10 cellular contexts compared by ENCODE assay signal in the genomic region with DNA sequence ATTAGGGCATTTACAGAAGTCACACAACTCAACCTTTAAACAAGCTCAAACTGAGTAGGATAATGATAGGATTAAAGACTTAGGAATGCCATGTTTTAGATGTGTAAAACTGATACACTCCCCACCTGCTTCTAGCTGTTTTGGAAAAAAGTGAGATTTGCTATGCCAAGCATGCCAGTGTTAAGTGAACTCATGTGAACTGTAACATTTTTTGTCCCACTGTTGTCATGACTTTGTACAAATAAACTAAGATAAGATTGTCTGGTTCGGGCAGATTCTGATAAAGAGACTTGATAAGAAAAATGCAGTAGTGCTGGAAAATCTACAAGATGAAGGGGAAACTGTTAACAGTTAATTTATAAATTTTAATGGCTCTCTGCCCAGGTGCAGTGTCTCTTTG.
DNase-seq lines count a peak whose midpoint lies in the region; ATAC-seq, FAIRE-seq and TF ChIP-seq lines count a peak whose summit lies in the region.
"Had no signal": no experiment of that assay in that cellular context is flagged by ENCODE, and none has a peak within 500 bp of the region (broad histone marks: within the 10 kb centered on the region; RNA-seq: fewer than 3 reads in every experiment).

No MANE protein-coding gene starts in this region.

- dilution Hi-C loops in endothelial cell of umbilical vein (cut with MboI; ENCODE audit: extremely low pct_ligation_motif_present, low sequenced_read_pairs) = no loop called here

- H3K36me3 ChIP-seq in DND-41 (ENCODE audit: insufficient read depth, low read length) (no peaks in the 10 kb centered on the region), endothelial cell of umbilical vein (ENCODE audit: control insufficient read depth in 2 of 2, extremely low read depth in 1 of 2, insufficient read depth in 2 of 2, low read length in 2 of 2) (no peaks in the 10 kb centered on the region), ovary (no peaks in the 10 kb centered on the region)

- no peaks in the 10 kb centered on the region for H3K9me1 ChIP-seq in endothelial cell of umbilical vein (replicated peaks; ENCODE audit: control insufficient read depth, extremely low read depth, insufficient read depth, low read length)

- ATAC-seq in DND-41 (ENCODE audit: insufficient read depth, low read depth) = no peak
- ATAC-seq in HG03139 (IDR thresholded peaks at IDR 0.05; ENCODE audit: unreplicated experiment) = no peak
- ATAC-seq in HG03469 (IDR thresholded peaks at IDR 0.05; ENCODE audit: unreplicated experiment) = no peak
- ATAC-seq in activated T-cell treated with anti-CD3 and anti-CD28 coated beads, Interleukin-2, amount 50 U/mL, for 4 hours = no peak

- DNase-seq in DND-41 = no peak
- peak; percentile 88 for DNase-seq in M059J (ENCODE audit: low read depth)
- DNase-seq in endothelial cell of umbilical vein (ENCODE audit: low read depth, low spot score) = peak; percentile 95
- DNase-seq in progenitor cell of endocrine pancreas (ENCODE audit: low spot score, unreplicated experiment) = no peak
- DNase-seq in ovary = no peak
- DNase-seq in activated T-cell treated with anti-CD3 and anti-CD28 coated beads, Interleukin-2, amount 50 U/mL, for 4 hours = no peak
- DNase-seq: activated T-cell treated with anti-CD3 and anti-CD28 coated beads, Interleukin-2, amount 50 U/mL, for 48 hours; stimulated activated CD4-positive, alpha-beta T cell treated with anti-CD3 and anti-CD28 coated beads, Interleukin-4, amount 100 ng/mL, for 4 hours had no signal

- H4K20me1 ChIP-seq in DND-41 (ENCODE audit: insufficient read depth, low read length) = no peaks in the 10 kb centered on the region
- no peaks in the 10 kb centered on the region for H4K20me1 ChIP-seq in endothelial cell of umbilical vein (replicated peaks; ENCODE audit: control insufficient read depth, extremely low read depth, insufficient read depth, low read length)

- H3K79me2 ChIP-seq in DND-41 (ENCODE audit: insufficient read depth, low read length) = no peaks in the 10 kb centered on the region
- H3K79me2 ChIP-seq in endothelial cell of umbilical vein (ENCODE audit: control insufficient read depth, insufficient read depth, low read length) = no peaks in the 10 kb centered on the region

- H3K4me3 ChIP-seq in DND-41 (ENCODE audit: low read depth in 1 of 2, low read length in 2 of 2) (no peak overlapping the region), endothelial cell of umbilical vein (replicated peaks in 1 of 3; ENCODE audit: insufficient read depth in 1 of 3, low read depth in 1 of 3, low read length in 3 of 3) (no peak overlapping the region), ovary (no peak overlapping the region)

- BruUV-seq in endothelial cell of umbilical vein (replicated peaks; lab: Mats Ljungman, UMichigan) = no TSS peak

- no peaks in the 10 kb centered on the region for H3K27me3 ChIP-seq in DND-41 (ENCODE audit: insufficient read depth, low read length, poor library complexity)
- H3K27me3 ChIP-seq in endothelial cell of umbilical vein (ENCODE audit: control insufficient read depth in 2 of 2, insufficient read depth in 2 of 2, low read length in 2 of 2) = no peaks in the 10 kb centered on the region
- H3K27me3 ChIP-seq in ovary = no peaks in the 10 kb centered on the region

- H3K27ac ChIP-seq in DND-41 (ENCODE audit: low read length) (peak overlapping the region; percentile 39; the same call in 1 of the 2 replicates), endothelial cell of umbilical vein (ENCODE audit: insufficient read depth, low read depth, low read length) (peak overlapping the region; percentile 78), ovary (peak overlapping the region in 1 of 2 donors; percentile 15)

- H3K36me3 Mint-ChIP-seq in progenitor cell of endocrine pancreas (ENCODE audit: insufficient read depth) = no peaks in the 10 kb centered on the region
- H3K36me3 Mint-ChIP-seq in activated T-cell treated with anti-CD3 and anti-CD28 coated beads, Interleukin-2, amount 50 U/mL, for 4 hours (ENCODE audit: insufficient read depth) = peaks cover 2% of the 10 kb centered on the region

- no peak overlapping the region for H3K4me3 Mint-ChIP-seq in progenitor cell of endocrine pancreas (ENCODE audit: low read depth)
- no peak overlapping the region for H3K4me3 Mint-ChIP-seq in activated T-cell treated with anti-CD3 and anti-CD28 coated beads, Interleukin-2, amount 50 U/mL, for 4 hours

- no peak for TF ChIP-seq EP300 in ovary (IDR thresholded peaks at IDR 0.05)

- H2AFZ ChIP-seq in DND-41 (ENCODE audit: low read depth, low read length) = no peak overlapping the region
- H2AFZ ChIP-seq in endothelial cell of umbilical vein (ENCODE audit: low read depth, low read length) = no peak overlapping the region

- peak overlapping the region; percentile 63; the same call in 1 of the 2 replicates for H3K4me2 ChIP-seq in DND-41 (ENCODE audit: insufficient read depth, low read length)
- H3K4me2 ChIP-seq in endothelial cell of umbilical vein (ENCODE audit: insufficient read depth, low read length) = peak overlapping the region; percentile 74

- peak; percentile 65 for FAIRE-seq in endothelial cell of umbilical vein (lab: Jason Lieb, UNC)

- TF ChIP-seq POLR2A in endothelial cell of umbilical vein (IDR thresholded peaks at IDR 0.05; ENCODE audit: low read depth, low read length) (no peak), ovary (IDR thresholded peaks at IDR 0.05) (no peak)

- H3K9me3 ChIP-seq in DND-41 (ENCODE audit: insufficient read depth, low read length, severe bottlenecking) = no peaks in the 10 kb centered on the region
- no peaks in the 10 kb centered on the region for H3K9me3 ChIP-seq in endothelial cell of umbilical vein (replicated peaks; ENCODE audit: control insufficient read depth, insufficient read depth, low read length)
- no peaks in the 10 kb centered on the region for H3K9me3 ChIP-seq in ovary

- CTCF ChIA-PET in endothelial cell of umbilical vein (lab: Charles Lee) = interaction anchor here (0.9 to 3.6 kb wide), 12 partner anchors 9 to 97 kb away, joined by 3 to 25 read pairs (median 6); a partner anchor contains a TSS

- no peak overlapping the region for H3K9ac ChIP-seq in DND-41 (ENCODE audit: low read depth, low read length)
- peak overlapping the region; percentile 70 for H3K9ac ChIP-seq in endothelial cell of umbilical vein (replicated peaks; ENCODE audit: extremely low read depth, insufficient read depth, low read length)

- no peak for TF ChIP-seq CTCF in DND-41 (IDR thresholded peaks at IDR 0.05; ENCODE audit: borderline replicate concordance, extremely low read depth, low read length, poor library complexity, severe bottlenecking)
- no peak for TF ChIP-seq CTCF in endothelial cell of umbilical vein (IDR thresholded peaks at IDR 0.05; ENCODE audit: extremely low read depth in 1 of 2, insufficient read depth in 1 of 2, low read depth in 1 of 2, low read length in 2 of 2)
- no peak for TF ChIP-seq CTCF in progenitor cell of endocrine pancreas (IDR thresholded peaks at IDR 0.05; ENCODE audit: unreplicated experiment)
- no peak for TF ChIP-seq CTCF in ovary (IDR thresholded peaks at IDR 0.05)

- POLR2A ChIA-PET in endothelial cell of umbilical vein (lab: Charles Lee) = interaction anchor here (0.6 to 1.8 kb wide), 5 partner anchors 33 to 75 kb away, joined by 3 to 14 read pairs (median 4); no protein-coding TSS in a partner anchor

- H3K27ac Mint-ChIP-seq in progenitor cell of endocrine pancreas = peak overlapping the region; percentile 26

- no peaks in the 10 kb centered on the region for H3K27me3 Mint-ChIP-seq in progenitor cell of endocrine pancreas
- H3K27me3 Mint-ChIP-seq in activated T-cell treated with anti-CD3 and anti-CD28 coated beads, Interleukin-2, amount 50 U/mL, for 4 hours (ENCODE audit: low read depth) = no peaks in the 10 kb centered on the region

- H3K9me3 Mint-ChIP-seq in progenitor cell of endocrine pancreas (ENCODE audit: low read depth) = no peaks in the 10 kb centered on the region
- no peaks in the 10 kb centered on the region for H3K9me3 Mint-ChIP-seq in activated T-cell treated with anti-CD3 and anti-CD28 coated beads, Interleukin-2, amount 50 U/mL, for 4 hours

- WGBS in ovary, 3 donors = 3 to 11% (median 4%) methylated on average over 1 of the region's 1 CpG

- peaks cover 25% of the 10 kb centered on the region for H3K4me1 ChIP-seq in DND-41 (ENCODE audit: insufficient read depth, low read length)
- peaks cover 31% of the 10 kb centered on the region for H3K4me1 ChIP-seq in endothelial cell of umbilical vein (ENCODE audit: control insufficient read depth, extremely low read depth, insufficient read depth, low read length)
- peaks cover 6% of the 10 kb centered on the region for H3K4me1 ChIP-seq in ovary (ENCODE audit: insufficient read depth)

- H3K4me1 Mint-ChIP-seq in progenitor cell of endocrine pancreas (ENCODE audit: low read depth) = peaks cover 15% of the 10 kb centered on the region
- peaks cover 11% of the 10 kb centered on the region for H3K4me1 Mint-ChIP-seq in activated T-cell treated with anti-CD3 and anti-CD28 coated beads, Interleukin-2, amount 50 U/mL, for 4 hours (ENCODE audit: low read depth)

- intact Hi-C loops in endothelial cell of umbilical vein (cut with micrococcal nuclease) (loop anchor here (1.0 to 5.0 kb wide), 3 partner anchors 33 to 95 kb away; a partner anchor contains a TSS), ovary (cut with DNase I) (loop anchor here in 1 of 4 donors (10.0 kb wide), 1 partner anchor 62 kb away; a partner anchor contains a TSS)

TF ChIP-seq in endothelial cell of umbilical vein, 7 proteins besides CTCF, POLR2A, EP300 and RAD21:
- no peak for TF ChIP-seq FOS (IDR thresholded peaks at IDR 0.05; ENCODE audit: borderline replicate concordance, insufficient read depth, low read length)
- peak; percentile 70 for TF ChIP-seq GATA2 (IDR thresholded peaks at IDR 0.05; ENCODE audit: insufficient read depth, insufficient read length, low read depth, low read length)
- TF ChIP-seq MYC (IDR thresholded peaks at IDR 0.05; ENCODE audit: low read depth, low read length) = no peak
- peak; percentile 35 for TF ChIP-seq JUN (IDR thresholded peaks at IDR 0.05; ENCODE audit: borderline replicate concordance, insufficient read depth, insufficient read length, low read depth)
- TF ChIP-seq POLR2AphosphoS5 (IDR thresholded peaks at IDR 0.05; ENCODE audit: insufficient read depth, low read depth, low read length) = no peak
TF ChIP-seq in endothelial cell of umbilical vein: peak in this region for 2.

Comparison
In these comparisons a context has a peak if more than half of its experiments do, and no peak if none do; other contexts are left out.
1. DNase-seq: peak in M059J (single experiment) and endothelial cell of umbilical vein (single experiment); none in DND-41 (single experiment), progenitor cell of endocrine pancreas (single experiment), ovary (0 of 5) and activated T-cell treated with anti-CD3 and anti-CD28 coated beads, Interleukin-2, amount 50 U/mL, for 4 hours (single experiment).